ENCODE assay signal across 11 cellular contexts in the genomic region with DNA sequence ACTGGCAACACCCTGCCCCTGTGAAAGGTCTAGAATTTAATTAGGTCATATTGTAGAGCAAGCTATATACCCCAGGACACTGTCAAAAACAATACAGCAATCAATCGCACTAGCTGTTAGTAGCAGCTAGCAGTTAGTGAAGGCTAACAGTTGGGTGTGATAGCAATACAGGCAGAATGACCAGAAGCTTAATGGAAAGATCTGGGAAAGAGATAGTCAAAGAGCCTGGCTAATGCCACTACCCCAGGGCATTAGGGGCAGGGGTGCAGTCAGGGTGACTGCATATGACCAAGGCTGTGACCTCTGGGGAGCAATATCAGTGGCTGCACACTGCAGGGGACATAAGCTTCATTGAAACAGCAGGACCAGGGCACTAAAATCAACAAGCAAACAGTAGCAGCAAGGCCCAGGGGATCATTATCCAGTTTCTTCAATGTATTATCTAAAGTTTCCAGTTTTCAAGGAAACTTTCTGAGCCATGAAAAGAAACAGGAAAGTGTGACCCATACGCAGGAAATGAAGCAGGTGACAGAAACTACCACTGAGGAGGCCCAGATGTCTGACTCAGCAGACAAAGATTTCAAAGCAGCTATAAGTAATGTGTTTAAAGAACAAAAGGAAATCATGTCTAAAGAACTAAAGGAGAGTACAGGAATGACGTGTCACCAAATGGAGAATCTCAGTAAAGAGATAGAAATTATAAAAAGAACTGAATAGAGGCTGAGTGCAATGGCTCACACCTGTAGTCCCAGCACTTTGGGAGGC.
DNase-seq lines count a peak whose midpoint lies in the region; ATAC-seq, FAIRE-seq and TF ChIP-seq lines count a peak whose summit lies in the region.
"Had no signal": no experiment of that assay in that cellular context is flagged by ENCODE, and none has a peak within 500 bp of the region (broad histone marks: within the 10 kb centered on the region; RNA-seq: fewer than 3 reads in every experiment).

No MANE protein-coding gene starts in this region.

- H3K36me3 ChIP-seq in BJ (ENCODE audit: control insufficient read depth, insufficient read depth, low read length) (peaks cover 16% of the 10 kb centered on the region), mesendoderm (ENCODE audit: control insufficient read depth, insufficient read depth, low read length) (no peaks in the 10 kb centered on the region)
- H3K36me3 ChIP-seq: gastrocnemius medialis, upper lobe of left lung had no signal

- TF ChIP-seq CTCF in BJ (IDR thresholded peaks at IDR 0.05; ENCODE audit: insufficient read depth, low read depth, low read length): no peak

- WGBS in mesendoderm (ENCODE audit: extremely low coverage, insufficient coverage, low lambda C conversion rate): no CpG with 5 or more reads among the region's 3 CpGs

- H2BK120ac ChIP-seq in mesendoderm (ENCODE audit: low read depth, low read length): no peak overlapping the region

- H2BK5ac ChIP-seq in mesendoderm (ENCODE audit: low read length): no peak overlapping the region

- ATAC-seq in GM21786 (IDR thresholded peaks at IDR 0.05; ENCODE audit: unreplicated experiment): no peak
- ATAC-seq: gastrocnemius medialis had no signal

- POLR2A ChIA-PET in BJ (lab: Charles Lee): no interaction called here

- no peak overlapping the region for H3K4ac ChIP-seq in mesendoderm (ENCODE audit: low read depth, low read length)

- no peak overlapping the region for H4K8ac ChIP-seq in mesendoderm (ENCODE audit: low read depth, low read length)

- H2BK15ac ChIP-seq in mesendoderm (replicated peaks; ENCODE audit: low read depth): no peak overlapping the region

- no peak overlapping the region for H3K23ac ChIP-seq in mesendoderm (ENCODE audit: low read length)

- CTCF ChIA-PET in BJ (lab: Yijun Ruan, JAX): interaction anchor here (1.2 to 2.0 kb wide), 2 partner anchors 24 to 200 kb away, joined by 3 to 8 read pairs; no protein-coding TSS in a partner anchor

- no peak overlapping the region for H4K5ac ChIP-seq in mesendoderm (ENCODE audit: low read length)

- DNase-seq in BJ (ENCODE audit: low read depth) (peak; percentile 44), HTR-8/SVneo (ENCODE audit: insufficient read length, low spot score) (peak; percentile 49), amniotic epithelial cell (ENCODE audit: low read depth) (peak; percentile 53), mesendoderm (peak; percentile 13), HPDE6-E6E7 (ENCODE audit: extremely low spot score) (no peak), iPS-NIHi7 (ENCODE audit: extremely low spot score) (no peak), caudate nucleus (lab: John Stamatoyannopoulos, UW) (no peak)
- DNase-seq: activated effector memory CD4-positive, alpha-beta T cell treated with anti-CD3 and anti-CD28 coated beads, Interleukin-2, amount 50 U/mL, for 16 hours; gastrocnemius medialis; upper lobe of left lung had no signal

- no peak overlapping the region for H3K18ac ChIP-seq in mesendoderm (ENCODE audit: low read length)

- no peak overlapping the region for H3K27ac ChIP-seq in mesendoderm (ENCODE audit: low read depth, low read length)
- no peak overlapping the region for H3K27ac ChIP-seq in caudate nucleus (ENCODE audit: low read depth, low read length)
- H3K27ac ChIP-seq: gastrocnemius medialis, upper lobe of left lung had no signal

- H2AK5ac ChIP-seq in mesendoderm (ENCODE audit: low read length): no peak overlapping the region

- H3K27me3 ChIP-seq in BJ (ENCODE audit: control insufficient read depth, insufficient read depth, low read length) (no peaks in the 10 kb centered on the region), mesendoderm (ENCODE audit: insufficient read depth, low read length, poor library complexity) (no peaks in the 10 kb centered on the region)
- H3K27me3 ChIP-seq: gastrocnemius medialis, upper lobe of left lung had no signal

- no peak overlapping the region for H3K9ac ChIP-seq in mesendoderm (ENCODE audit: low read length)

- no peak for FAIRE-seq in HTR-8/SVneo (lab: Jason Lieb, UNC)

- no peaks in the 10 kb centered on the region for H3K4me1 ChIP-seq in mesendoderm (ENCODE audit: control insufficient read depth, low read depth, low read length)
- H3K4me1 ChIP-seq: gastrocnemius medialis, upper lobe of left lung had no signal

- H3K56ac ChIP-seq in mesendoderm (ENCODE audit: low read length): no peak overlapping the region

- H3K4me3 ChIP-seq in BJ (ENCODE audit: low read depth, low read length) (no peak overlapping the region), mesendoderm (ENCODE audit: low read length) (no peak overlapping the region)
- H3K4me3 ChIP-seq: gastrocnemius medialis, upper lobe of left lung had no signal

- H3K79me1 ChIP-seq in mesendoderm (ENCODE audit: low read length): no peaks in the 10 kb centered on the region

- no peaks in the 10 kb centered on the region for H3K79me2 ChIP-seq in mesendoderm (ENCODE audit: control insufficient read depth, insufficient read depth, low read length)

- H3K4me2 ChIP-seq in mesendoderm (ENCODE audit: low read length): no peak overlapping the region

Comparison
In these comparisons a context has a peak if more than half of its experiments do, and no peak if none do; other contexts are left out.
1. DNase-seq: peak in BJ (single experiment), HTR-8/SVneo (single experiment), amniotic epithelial cell (single experiment) and mesendoderm (single experiment); none in HPDE6-E6E7 (single experiment), iPS-NIHi7 (single experiment) and caudate nucleus (0 of 61).